ENCODE assay signal across 25 cellular contexts in the genomic region with DNA sequence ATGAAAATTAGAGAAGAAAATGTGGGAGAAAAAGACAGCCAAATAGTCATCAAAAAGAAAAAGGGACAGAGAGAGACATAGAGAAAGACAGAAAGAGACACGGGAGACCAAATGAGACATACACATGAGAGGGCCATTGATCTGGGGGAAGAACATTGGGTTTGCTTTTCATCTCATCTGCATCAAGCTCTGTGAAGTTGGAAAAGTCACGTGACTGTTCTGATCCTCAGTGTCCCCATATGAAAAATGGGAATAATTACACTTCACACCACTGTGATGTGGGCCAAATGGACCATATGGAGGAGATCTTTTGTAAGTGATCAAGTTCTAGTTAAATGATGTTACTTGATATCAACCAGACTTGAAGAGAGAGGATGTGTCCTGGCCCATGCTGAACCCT.
"Had no signal": no experiment of that assay in that cellular context is flagged by ENCODE, and none has a peak within 500 bp of the region (broad histone marks: within the 10 kb centered on the region; RNA-seq: fewer than 3 reads in every experiment).

No MANE protein-coding gene starts in this region.

- H3K36me3 Mint-ChIP-seq: memory B cell; stimulated activated naive B cell treated with anti-CD40 and anti-IgM and Interleukin-4, amounts not matched to agents 10 μg/mL and 1 μg/mL and 100 μg/mL, for 72 hours had no signal

- H3K9me3 Mint-ChIP-seq: nephron; neural crest cell; stimulated activated naive B cell treated with anti-CD40 and anti-IgM and Interleukin-4, amounts not matched to agents 10 μg/mL and 1 μg/mL and 100 μg/mL, for 72 hours had no signal

- H3K4me1 ChIP-seq: left ventricle myocardium inferior, right atrium auricular region, stomach, testis, thyroid gland, transverse colon, upper lobe of left lung, vagina had no signal

- ATAC-seq: naive thymus-derived CD8-positive, alpha-beta T cell; sciatic nerve; stimulated activated naive B cell treated with anti-CD40 and anti-IgM and Interleukin-4, amounts not matched to agents 10 μg/mL and 1 μg/mL and 100 μg/mL, for 72 hours; stimulated activated naive CD8-positive, alpha-beta T cell treated with anti-CD3 and anti-CD28 coated beads, Interleukin-15, Interleukin-2, amounts not matched to agents 100 U/mL and 50 U/mL, for 24 hours had no signal

- H3K9me3 ChIP-seq: left ventricle myocardium inferior, ovary, right atrium auricular region, stomach, testis, thyroid gland, transverse colon, upper lobe of left lung, vagina had no signal

- H3K4me3 Mint-ChIP-seq: memory B cell; naive thymus-derived CD8-positive, alpha-beta T cell; nephron; neural crest cell; stimulated activated naive B cell treated with anti-CD40 and anti-IgM and Interleukin-4, amounts not matched to agents 10 μg/mL and 1 μg/mL and 100 μg/mL, for 72 hours had no signal

- H2AFZ ChIP-seq: hepatocyte had no signal

- H3K4me3 ChIP-seq: hepatocyte, left ventricle myocardium inferior, ovary, right atrium auricular region, skin epidermis, stomach, testis, thyroid gland, transverse colon, upper lobe of left lung, vagina had no signal

- H3K79me2 ChIP-seq: hepatocyte had no signal

- H3K4me1 Mint-ChIP-seq: memory B cell; naive thymus-derived CD8-positive, alpha-beta T cell; nephron; neural crest cell; stimulated activated naive B cell treated with anti-CD40 and anti-IgM and Interleukin-4, amounts not matched to agents 10 μg/mL and 1 μg/mL and 100 μg/mL, for 72 hours had no signal

- H3K4me2 ChIP-seq: hepatocyte had no signal

- H3K27ac ChIP-seq: hepatocyte, left ventricle myocardium inferior, ovary, right atrium auricular region, skin epidermis, stomach, testis, thyroid gland, transverse colon, upper lobe of left lung, vagina had no signal

- H3K27ac Mint-ChIP-seq: memory B cell; naive thymus-derived CD8-positive, alpha-beta T cell; nephron; progenitor cell of endocrine pancreas; stimulated activated naive B cell treated with anti-CD40 and anti-IgM and Interleukin-4, amounts not matched to agents 10 μg/mL and 1 μg/mL and 100 μg/mL, for 72 hours had no signal

- H3K36me3 ChIP-seq: left ventricle myocardium inferior, ovary, right atrium auricular region, stomach, thyroid gland, transverse colon, upper lobe of left lung, vagina had no signal

- H3K27me3 ChIP-seq: ovary, right atrium auricular region, stomach, testis, thyroid gland, transverse colon, upper lobe of left lung, vagina had no signal

- DNase-seq: islet precursor cell; left ventricle myocardium inferior; naive thymus-derived CD8-positive, alpha-beta T cell; nucleus accumbens; ovary; stimulated activated CD4-positive, alpha-beta T cell treated with anti-CD3 and anti-CD28 coated beads, Interleukin-12 subunit alpha, Interleukin-12 subunit beta, amount 100 ng/mL, for 4 hours; stimulated activated CD4-positive, alpha-beta T cell treated with anti-CD3 and anti-CD28 coated beads, Interleukin-15, amount 100 ng/mL, for 24 hours; stimulated activated CD4-positive, alpha-beta T cell treated with anti-CD3 and anti-CD28 coated beads, Interleukin-2, amount 100 ng/mL, for 24 hours; stimulated activated CD4-positive, alpha-beta T cell treated with anti-CD3 and anti-CD28 coated beads, Interleukin-4, amount 100 ng/mL, for 1 hour; stimulated activated naive B cell treated with anti-CD40 and anti-IgM and Interleukin-4, amounts not matched to agents 10 μg/mL and 1 μg/mL and 100 μg/mL, for 72 hours; stimulated activated naive CD8-positive, alpha-beta T cell treated with anti-CD3 and anti-CD28 coated beads, Interleukin-15, Interleukin-2, amounts not matched to agents 100 U/mL and 50 U/mL, for 24 hours; stomach; testis; thyroid gland; transverse colon; upper lobe of left lung had no signal
